28 cellular contexts compared by ENCODE assay signal in genomic region chr10:78738457-78738856, GRCh38.
"Had no signal": no experiment of that assay in that cellular context is flagged by ENCODE, and none has a peak within 500 bp of the region (broad histone marks: within the 10 kb centered on the region; RNA-seq: fewer than 3 reads in every experiment).

No MANE protein-coding gene starts in this region.

- H3K27ac ChIP-seq: colonic mucosa, dorsolateral prefrontal cortex, epithelial cell of prostate, esophagus squamous epithelium, gastrocnemius medialis, heart right ventricle, left ventricle myocardium inferior, lower lobe of right lung had no signal

- H3K4me1 Mint-ChIP-seq: immature natural killer cell, naive B cell had no signal

- H3K27ac Mint-ChIP-seq: immature natural killer cell; mesothelial cell of epicardium; naive B cell; naive thymus-derived CD8-positive, alpha-beta T cell had no signal

- H3K9me3 Mint-ChIP-seq: immature natural killer cell; mesothelial cell of epicardium; naive thymus-derived CD8-positive, alpha-beta T cell had no signal

- DNase-seq: cerebellar nuclear complex; colonic mucosa; dermis blood vessel endothelial cell; dorsolateral prefrontal cortex; effector CD4-positive, alpha-beta T cell; effector memory CD4-positive, alpha-beta T cell; erythroblast; esophagus squamous epithelium; foreskin fibroblast; foreskin melanocyte; gastrocnemius medialis; glutamatergic neuron; head of caudate nucleus; heart right ventricle; hippocampal formation; immature natural killer cell; islet precursor cell; kidney; kidney glomerular epithelial cell; left ventricle myocardium inferior; lower lobe of right lung; mesenchymal stem cell; mucosa of descending colon; naive B cell; naive thymus-derived CD8-positive, alpha-beta T cell had no signal

- ATAC-seq: esophagus mucosa; gastrocnemius medialis; heart right ventricle; lower lobe of right lung; mucosa of descending colon; naive thymus-derived CD8-positive, alpha-beta T cell had no signal

- H3K4me3 ChIP-seq: colonic mucosa, dorsolateral prefrontal cortex, esophagus squamous epithelium, gastrocnemius medialis, heart right ventricle, left ventricle myocardium inferior, lower lobe of right lung, mucosa of descending colon had no signal

- H3K36me3 Mint-ChIP-seq: immature natural killer cell, mesothelial cell of epicardium, naive B cell had no signal

- H3K4me3 Mint-ChIP-seq: immature natural killer cell; mesothelial cell of epicardium; naive B cell; naive thymus-derived CD8-positive, alpha-beta T cell had no signal
